1 cellular context compared by ENCODE assay signal in genomic region chr13:75480691-75481175, GRCh38.
TF ChIP-seq lines count a peak whose summit lies in the region.

No MANE protein-coding gene starts in this region.

TF ChIP-seq in endothelial cell of umbilical vein, 7 proteins besides CTCF, POLR2A, EP300 and RAD21:
- TF ChIP-seq JUN (IDR thresholded peaks at IDR 0.05; ENCODE audit: borderline replicate concordance, insufficient read depth, insufficient read length, low read depth): no peak
- no peak for TF ChIP-seq FOS (IDR thresholded peaks at IDR 0.05; ENCODE audit: borderline replicate concordance, insufficient read depth, low read length)
- no peak for TF ChIP-seq MYC (IDR thresholded peaks at IDR 0.05; ENCODE audit: low read depth, low read length)
- no peak for TF ChIP-seq GATA2 (IDR thresholded peaks at IDR 0.05; ENCODE audit: insufficient read depth, insufficient read length, low read depth, low read length)
- no peak for TF ChIP-seq MAX (IDR thresholded peaks at IDR 0.05; ENCODE audit: insufficient read depth, insufficient read length)
- TF ChIP-seq EZH2 (IDR thresholded peaks at IDR 0.05; ENCODE audit: borderline replicate concordance, low read depth, low read length, severe bottlenecking): no peak
- TF ChIP-seq POLR2AphosphoS5 (IDR thresholded peaks at IDR 0.05; ENCODE audit: insufficient read depth, low read depth, low read length): no peak
TF ChIP-seq in endothelial cell of umbilical vein: peak in this region for 0.
